ENCODE assay signal across 8 cellular contexts in the genomic region with DNA sequence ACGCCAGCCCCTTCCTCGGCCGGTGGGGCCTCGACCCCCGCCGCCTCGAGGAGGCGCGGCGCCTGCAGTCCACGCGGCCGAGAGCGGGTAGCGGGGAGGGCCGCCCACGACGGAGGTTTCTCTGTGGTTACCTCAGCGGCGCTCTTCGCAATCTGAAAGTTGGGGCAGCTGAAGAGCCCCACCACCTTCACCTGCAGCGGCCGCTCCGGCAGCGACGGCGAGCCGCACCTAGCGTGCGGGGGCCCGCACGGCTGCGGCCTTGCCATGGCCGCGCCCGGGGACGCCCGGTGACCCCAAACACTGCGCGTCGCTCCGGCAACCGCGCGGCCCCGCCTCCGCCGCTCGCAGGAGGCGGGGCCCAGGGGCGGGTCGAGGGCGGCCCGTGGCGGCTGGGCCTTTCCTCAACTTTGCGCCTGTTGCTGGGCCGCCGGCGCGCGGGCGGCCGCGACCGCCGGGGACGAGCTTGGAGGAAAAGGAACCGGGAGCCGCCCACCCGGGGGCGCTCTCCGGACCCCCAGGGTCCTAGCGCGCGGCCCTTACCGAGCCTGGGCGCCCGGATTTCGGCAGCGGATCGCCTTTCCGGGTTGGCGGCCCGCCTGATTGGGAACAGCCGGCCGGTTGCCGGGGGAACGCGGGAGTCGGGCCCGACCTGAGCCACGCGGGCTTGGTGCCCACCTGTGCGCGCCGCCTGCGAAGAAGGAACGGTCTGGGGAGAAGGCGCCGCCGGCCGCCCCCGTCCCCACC. TPM values are rescaled to one million over a fixed set of nuclear protein-coding genes. Genes with fewer than 3 reads are reported as not detected.
DNase-seq lines count a peak whose midpoint lies in the region; ATAC-seq and FAIRE-seq lines count a peak whose summit lies in the region.

TSS of gene PPIL6 (minus strand) at position 304 of the 744 bp plus-strand sequence. CDS start at position 266, 38 bp downstream.
A gene with protein sequence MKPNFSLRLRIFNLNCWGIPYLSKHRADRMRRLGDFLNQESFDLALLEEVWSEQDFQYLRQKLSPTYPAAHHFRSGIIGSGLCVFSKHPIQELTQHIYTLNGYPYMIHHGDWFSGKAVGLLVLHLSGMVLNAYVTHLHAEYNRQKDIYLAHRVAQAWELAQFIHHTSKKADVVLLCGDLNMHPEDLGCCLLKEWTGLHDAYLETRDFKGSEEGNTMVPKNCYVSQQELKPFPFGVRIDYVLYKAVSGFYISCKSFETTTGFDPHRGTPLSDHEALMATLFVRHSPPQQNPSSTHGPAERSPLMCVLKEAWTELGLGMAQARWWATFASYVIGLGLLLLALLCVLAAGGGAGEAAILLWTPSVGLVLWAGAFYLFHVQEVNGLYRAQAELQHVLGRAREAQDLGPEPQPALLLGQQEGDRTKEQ (plus strand): TSS at position 400 of the 744 bp plus-strand sequence. CDS start 398 bp downstream, outside the sequence.

- peak within 1 kb of the TSS; percentile 70 for H2BK5ac ChIP-seq in mesenchymal stem cell (ENCODE audit: low read depth, low read length, poor library complexity, severe bottlenecking)

- under 1% methylated on average over 79 of the region's 103 CpGs for WGBS in mesenchymal stem cell

- H3K14ac ChIP-seq in mesenchymal stem cell (ENCODE audit: low read length in 2 of 2): peak within 1 kb of the TSS; percentile 82 to 94

- H3K27ac ChIP-seq in mesenchymal stem cell (ENCODE audit: low read length, poor library complexity, severe bottlenecking): peak within 1 kb of the TSS; percentile 47

- H4K8ac ChIP-seq in mesenchymal stem cell (ENCODE audit: low read length): peak within 1 kb of the TSS; percentile 96

- H2AK5ac ChIP-seq in mesenchymal stem cell (ENCODE audit: low read length, severe bottlenecking): no peak within 1 kb of the TSS

- peak within 1 kb of the TSS in 1 of 2 experiments; percentile 90 for H3K23ac ChIP-seq in mesenchymal stem cell (ENCODE audit: low read length in 2 of 2)

- H3K27me3 ChIP-seq in mesenchymal stem cell (ENCODE audit: control insufficient read depth in 1 of 2, insufficient read depth in 1 of 2, low read length in 2 of 2): no peaks in the 10 kb centered on the region

- peak within 1 kb of the TSS; percentile 82 for H3K27ac Mint-ChIP-seq in activated CD8-positive, alpha-beta T cell treated with anti-CD3 and anti-CD28 coated beads, Interleukin-2, amount 10 ng/mL, durations not matched to agents 7 days and 5 days

- H2BK120ac ChIP-seq in mesenchymal stem cell (ENCODE audit: low read depth, low read length): peak within 1 kb of the TSS; percentile 65

- H3K4me2 ChIP-seq in mesenchymal stem cell (ENCODE audit: low read length, poor library complexity, severe bottlenecking): peak within 1 kb of the TSS; percentile 98

- CTCF ChIA-PET in activated CD8-positive, alpha-beta T cell treated with anti-CD3 and anti-CD28 coated beads, Interleukin-2, amount 10 ng/mL, durations not matched to agents 7 days and 5 days (lab: Charles Lee): interaction anchor here (0.7 to 2.9 kb wide), 10 partner anchors 10 to 253 kb away, joined by 3 to 24 read pairs (median 9); partner anchors contain the start of genes AK9, CD164 and MICAL1

- H3K9me3 Mint-ChIP-seq in activated CD8-positive, alpha-beta T cell treated with anti-CD3 and anti-CD28 coated beads, Interleukin-2, amount 10 ng/mL, durations not matched to agents 7 days and 5 days (ENCODE audit: insufficient read depth): no peaks in the 10 kb centered on the region

- H3K4me3 Mint-ChIP-seq in activated CD8-positive, alpha-beta T cell treated with anti-CD3 and anti-CD28 coated beads, Interleukin-2, amount 10 ng/mL, durations not matched to agents 7 days and 5 days: peak within 1 kb of the TSS; percentile 90

- POLR2A ChIA-PET in activated CD8-positive, alpha-beta T cell treated with anti-CD3 and anti-CD28 coated beads, Interleukin-2, amount 10 ng/mL, durations not matched to agents 7 days and 5 days (lab: Charles Lee): interaction anchor here (0.6 to 5.7 kb wide), 9 partner anchors 8 to 538 kb away, joined by 3 to 72 read pairs (median 5); partner anchors contain the start of genes CD164, CEP57L1 and MICAL1

- no peak for FAIRE-seq in GM19239 (lab: Jason Lieb, UNC)

- peak within 1 kb of the TSS in 1 of 2 experiments; percentile 37 for H2BK12ac ChIP-seq in mesenchymal stem cell (ENCODE audit: low read length in 2 of 2)

- peak within 1 kb of the TSS; percentile 82 to 97 for H3K18ac ChIP-seq in mesenchymal stem cell (ENCODE audit: low read depth in 1 of 2, low read length in 2 of 2)

- peak within 1 kb of the TSS; percentile 96 for H2AFZ ChIP-seq in mesenchymal stem cell (ENCODE audit: low read depth, low read length)

- peaks cover 29% of the 10 kb centered on the region for H3K4me1 Mint-ChIP-seq in activated CD8-positive, alpha-beta T cell treated with anti-CD3 and anti-CD28 coated beads, Interleukin-2, amount 10 ng/mL, durations not matched to agents 7 days and 5 days (ENCODE audit: low read depth)

- H3K36me3 ChIP-seq in mesenchymal stem cell (ENCODE audit: control insufficient read depth in 1 of 2, insufficient read depth in 2 of 2, low read depth in 1 of 2, low read length in 2 of 2): peaks cover 36% of the 10 kb centered on the region in 2 experiments

- H3K36me3 Mint-ChIP-seq in activated CD8-positive, alpha-beta T cell treated with anti-CD3 and anti-CD28 coated beads, Interleukin-2, amount 10 ng/mL, durations not matched to agents 7 days and 5 days (ENCODE audit: low read depth): peaks cover 25% of the 10 kb centered on the region

- H3K27me3 Mint-ChIP-seq in activated CD8-positive, alpha-beta T cell treated with anti-CD3 and anti-CD28 coated beads, Interleukin-2, amount 10 ng/mL, durations not matched to agents 7 days and 5 days (ENCODE audit: low read depth): no peaks in the 10 kb centered on the region

- no peaks in the 10 kb centered on the region for H3K9me3 ChIP-seq in mesenchymal stem cell (ENCODE audit: control insufficient read depth, low read length)

- peak within 1 kb of the TSS; percentile 88 for H4K91ac ChIP-seq in mesenchymal stem cell (ENCODE audit: low read length)

- H2BK15ac ChIP-seq in mesenchymal stem cell (ENCODE audit: low read depth, poor library complexity, severe bottlenecking): peak within 1 kb of the TSS; percentile 91

- peaks cover 13% of the 10 kb centered on the region for H3K4me1 ChIP-seq in mesenchymal stem cell (ENCODE audit: control insufficient read depth, insufficient read depth, low read depth, low read length)

- H3K4me3 ChIP-seq in mesenchymal stem cell (ENCODE audit: insufficient read depth in 1 of 2, low read depth in 1 of 2, low read length in 2 of 2): peak within 1 kb of the TSS; percentile 86 to 87

- peak; percentile 93 for ATAC-seq in HG03439 (IDR thresholded peaks at IDR 0.05; ENCODE audit: unreplicated experiment)
- ATAC-seq in activated CD8-positive, alpha-beta T cell treated with anti-CD3 and anti-CD28 coated beads, Interleukin-2, amount 10 ng/mL, durations not matched to agents 7 days and 5 days: peak; percentile 88

- DNase-seq in CD1c-positive myeloid dendritic cell (ENCODE audit: extremely low spot score) (peak; percentile 95), GM19239 (ENCODE audit: insufficient read length, low spot score) (peak; percentile 90), NCI-H748 treated with DMSO at 0.1 percent for 48 hours (lab: John Stamatoyannopoulos, UW) (peak; percentile 67), mesenchymal stem cell (peak; percentile 90)
- DNase-seq in activated CD8-positive, alpha-beta T cell treated with anti-CD3 and anti-CD28 coated beads, Interleukin-2, amount 10 ng/mL, durations not matched to agents 7 days and 5 days: peak; percentile 82
- peak; percentile 63 for DNase-seq in effector CD8-positive, alpha-beta T cell (lab: John Stamatoyannopoulos, UW)
- DNase-seq in stimulated activated CD8-positive, alpha-beta memory T cell treated with anti-CD3 and anti-CD28 coated beads, Interleukin-12 subunit alpha, Interleukin-12 subunit beta, amount 100 ng/mL, for 24 hours (ENCODE audit: extremely low read depth): peak; percentile 42

- peak within 1 kb of the TSS; percentile 97 for H3K9ac ChIP-seq in mesenchymal stem cell (ENCODE audit: low read length)

- peaks cover 22% of the 10 kb centered on the region for H3K79me1 ChIP-seq in mesenchymal stem cell (replicated peaks; ENCODE audit: low read length, poor library complexity, severe bottlenecking)

- peak within 1 kb of the TSS; percentile 26 to 77 for H3K4ac ChIP-seq in mesenchymal stem cell (ENCODE audit: low read depth in 1 of 2, low read length in 2 of 2)

RNA-seq across cellular contexts. Expression of gene PPIL6, which starts in this region (rescaled TPM):
- total RNA-seq in activated CD8-positive, alpha-beta T cell treated with anti-CD3 and anti-CD28 coated beads, Interleukin-2, amount 10 ng/mL, durations not matched to agents 7 days and 5 days: under 1 TPM in 1 of 2 experiments, not detected in 1; 0.16 TPM
- polyA plus RNA-seq in mesenchymal stem cell (2013, experiment 1 of 2): 0.73 TPM
- 0.45 TPM for polyA plus RNA-seq in mesenchymal stem cell (2013, experiment 2 of 2)

RNA-seq across cellular contexts. Expression of the second gene that starts in this region (rescaled TPM):
- 10 to 100 TPM; 15.5 to 15.6 TPM for total RNA-seq in activated CD8-positive, alpha-beta T cell treated with anti-CD3 and anti-CD28 coated beads, Interleukin-2, amount 10 ng/mL, durations not matched to agents 7 days and 5 days
- 4.7 TPM for polyA plus RNA-seq in mesenchymal stem cell (2013, experiment 1 of 2)
- polyA plus RNA-seq in mesenchymal stem cell (2013, experiment 2 of 2): 5.0 TPM

Comparison
In these comparisons a context has a peak if more than half of its experiments do, and no peak if none do; other contexts are left out.
1. Peak in every context shown above with its lines: DNase-seq, ATAC-seq, H3K4me3 ChIP-seq and H3K27ac ChIP-seq.
2. DNase-seq: peak in every context shown above with its lines; median percentile 95 in CD1c-positive myeloid dendritic cell; 90 in GM19239; 90 in mesenchymal stem cell; 82 in activated CD8-positive, alpha-beta T cell treated with anti-CD3 and anti-CD28 coated beads, Interleukin-2, amount 10 ng/mL, durations not matched to agents 7 days and 5 days; 67 in NCI-H748 treated with DMSO at 0.1 percent for 48 hours; 63 in effector CD8-positive, alpha-beta T cell; 42 in stimulated activated CD8-positive, alpha-beta memory T cell treated with anti-CD3 and anti-CD28 coated beads, Interleukin-12 subunit alpha, Interleukin-12 subunit beta, amount 100 ng/mL, for 24 hours.